ENCODE assay signal across 12 cellular contexts in genomic region chr15:66936864-66937245, GRCh38.
A peak's percentile ranks its signal among the peaks of the same experiment; 100 is the strongest.
DNase-seq lines count a peak whose midpoint lies in the region; ATAC-seq and TF ChIP-seq lines count a peak whose summit lies in the region.
"Had no signal": no experiment of that assay in that cellular context is flagged by ENCODE, and none has a peak within 500 bp of the region (broad histone marks: within the 10 kb centered on the region; RNA-seq: fewer than 3 reads in every experiment).

No MANE protein-coding gene starts in this region.

- peak overlapping the region in 1 of 2 donors; percentile 34 for H3K27ac ChIP-seq in ascending aorta
- H3K27ac ChIP-seq in sigmoid colon: peak overlapping the region; percentile 47 to 64 (median 58)
- H3K27ac ChIP-seq: colonic mucosa, HL-60 had no signal

- DNase-seq in AG10803 (ENCODE audit: low read depth) (peak; percentile 51), ascending aorta (ENCODE audit: low spot score in 2 of 2) (no peak), left ventricle myocardium superior (no peak), sigmoid colon (peak; percentile 32), DMS114 treated with DMSO at 0.1 percent for 48 hours (lab: John Stamatoyannopoulos, UW; ENCODE audit: unreplicated experiment) (no peak), putamen (ENCODE audit: low spot score) (no peak)
- DNase-seq in stimulated activated CD4-positive, alpha-beta T cell treated with anti-CD3 and anti-CD28 coated beads, Interleukin-2, amount 100 ng/mL, for 24 hours: no peak
- DNase-seq: colonic mucosa; NCI-H187 treated with DMSO at 0.1 percent for 48 hours; stimulated activated CD4-positive, alpha-beta T cell treated with anti-CD3 and anti-CD28 coated beads, Interleukin-1b, Interleukin-23, amount 100 ng/mL, for 48 hours had no signal

- no peak for TF ChIP-seq EP300 in sigmoid colon (IDR thresholded peaks at IDR 0.05)

- intact Hi-C loops in ascending aorta (cut with DNase I): no loop called here
- intact Hi-C loops in left ventricle myocardium superior (cut with micrococcal nuclease): no loop called here
- intact Hi-C loops in sigmoid colon (cut with DNase I): no loop called here

- no peaks in the 10 kb centered on the region for H3K9me3 ChIP-seq in ascending aorta
- H3K9me3 ChIP-seq in sigmoid colon: no peaks in the 10 kb centered on the region
- H3K9me3 ChIP-seq: colonic mucosa had no signal

- TF ChIP-seq CTCF in AG10803 (conservative IDR thresholded peaks at IDR 0.05; ENCODE audit: low read length) (no peak), ascending aorta (IDR thresholded peaks at IDR 0.05) (no peak), sigmoid colon (IDR thresholded peaks at IDR 0.05) (no peak)

- no peaks in the 10 kb centered on the region for H3K27me3 ChIP-seq in ascending aorta
- H3K27me3 ChIP-seq in sigmoid colon: no peaks in the 10 kb centered on the region
- H3K27me3 ChIP-seq: colonic mucosa had no signal

- WGBS in sigmoid colon, 2 donors: 59 to 72% methylated on average over 7 of the region's 7 CpGs

- H3K36me3 ChIP-seq in ascending aorta (no peaks in the 10 kb centered on the region), sigmoid colon (no peaks in the 10 kb centered on the region)
- H3K36me3 ChIP-seq: colonic mucosa had no signal

- peak; percentile 6 for ATAC-seq in left ventricle myocardium superior
- ATAC-seq in GM18873 (IDR thresholded peaks at IDR 0.05; ENCODE audit: low FRiP score, unreplicated experiment): no peak

- H3K4me3 ChIP-seq in AG10803 (ENCODE audit: low read length): peak overlapping the region; percentile 63
- peak overlapping the region; percentile 50 to 68 for H3K4me3 ChIP-seq in ascending aorta
- H3K4me3 ChIP-seq in sigmoid colon: peak overlapping the region; percentile 36 to 53 (median 47)

- H3K4me1 ChIP-seq in ascending aorta (peaks cover 0 to 2% of the 10 kb centered on the region in 2 donors), sigmoid colon (peaks cover 0 to 31% (median 21%) of the 10 kb centered on the region in 4 donors)
- H3K4me1 ChIP-seq: colonic mucosa had no signal

- no peak for TF ChIP-seq POLR2A in sigmoid colon (IDR thresholded peaks at IDR 0.05)

Comparison
In these comparisons a context has a peak if more than half of its experiments do, and no peak if none do; other contexts are left out.
1. DNase-seq: peak in AG10803 (single experiment) and sigmoid colon (single experiment); none in ascending aorta (0 of 2), left ventricle myocardium superior (single experiment), DMS114 treated with DMSO at 0.1 percent for 48 hours (single experiment), putamen (single experiment) and stimulated activated CD4-positive, alpha-beta T cell treated with anti-CD3 and anti-CD28 coated beads, Interleukin-2, amount 100 ng/mL, for 24 hours (0 of 2).
2. Peak in every context shown above with its lines, with median percentiles within 50 percentile points of each other: H3K4me3 ChIP-seq.